8 cellular contexts compared by ENCODE assay signal in genomic region chr3:76570436-76571057, GRCh38.
A peak's percentile ranks its signal among the peaks of the same experiment; 100 is the strongest.
DNase-seq lines count a peak whose midpoint lies in the region; ATAC-seq, FAIRE-seq and TF ChIP-seq lines count a peak whose summit lies in the region.

No MANE protein-coding gene starts in this region.

- H2BK15ac ChIP-seq in H1 (ENCODE audit: low read length) = no peak overlapping the region

- TF ChIP-seq POLR2A in NB4 (IDR thresholded peaks at IDR 0.05; ENCODE audit: extremely low read depth, insufficient read length) = no peak
- no peak for TF ChIP-seq POLR2A in H1 (IDR thresholded peaks at IDR 0.05; ENCODE audit: control extremely low read depth in 1 of 2, low read depth in 2 of 2, low read length in 2 of 2)
- TF ChIP-seq POLR2A in vagina (IDR thresholded peaks at IDR 0.05) = no peak

- no peak overlapping the region for H4K5ac ChIP-seq in H1 (ENCODE audit: insufficient read length, low read depth, low read length)

- H2AFZ ChIP-seq in H1 (ENCODE audit: low read length) = no peak overlapping the region

- H2BK12ac ChIP-seq in H1 (ENCODE audit: low read depth, low read length) = no peak overlapping the region

- no peak overlapping the region for H4K91ac ChIP-seq in H1 (replicated peaks; ENCODE audit: insufficient read length, low read length)

- H3K4me2 ChIP-seq in H1 (ENCODE audit: insufficient read depth in 1 of 2, low read depth in 2 of 2, low read length in 2 of 2) = no peak overlapping the region

- H2AK5ac ChIP-seq in H1 (ENCODE audit: low read depth, low read length) = no peak overlapping the region

- H3K4me3 ChIP-seq in NB4 (ENCODE audit: low read depth, low read length) (no peak overlapping the region), H1 (ENCODE audit: extremely low read depth in 1 of 4, insufficient read depth in 2 of 4, low read depth in 3 of 4, low read length in 4 of 4) (no peak overlapping the region), vagina (no peak overlapping the region)

- H3K9me3 ChIP-seq in H1 (ENCODE audit: insufficient read depth in 2 of 2, low read depth in 1 of 2, low read length in 1 of 2) (no peaks in the 10 kb centered on the region), vagina (no peaks in the 10 kb centered on the region)

- H3K4me1 ChIP-seq in H1 (replicated peaks in 1 of 4; ENCODE audit: control insufficient read depth in 3 of 4, insufficient read depth in 4 of 4, low read length in 3 of 4) (no peaks in the 10 kb centered on the region), vagina (no peaks in the 10 kb centered on the region)

- H3K27me3 ChIP-seq in H1 (replicated peaks in 1 of 4; ENCODE audit: control insufficient read depth in 3 of 4, extremely low read depth in 1 of 4, insufficient read depth in 3 of 4, low read length in 3 of 4) (no peaks in the 10 kb centered on the region), vagina (no peaks in the 10 kb centered on the region)

- no peak overlapping the region for H3K9ac ChIP-seq in H1 (replicated peaks in 1 of 4; ENCODE audit: extremely low read depth in 1 of 4, low read depth in 3 of 4, low read length in 3 of 4)

- POLR2A ChIA-PET in H1 (lab: Charles Lee; ENCODE audit: partially characterized antibody) = no interaction called here

- H3K27ac ChIP-seq in H1 (ENCODE audit: low read depth, low read length) (no peak overlapping the region), vagina (no peak overlapping the region)

- DNase-seq in NCI-H1105 treated with DMSO at 0.1 percent for 48 hours (lab: John Stamatoyannopoulos, UW) (peak; percentile 22), NCI-H1105 (lab: John Stamatoyannopoulos, UW) (no peak), NB4 (ENCODE audit: low read depth) (peak; percentile 13), H1 (ENCODE audit: low read depth in 1 of 2, low spot score in 2 of 2) (no peak), pons (ENCODE audit: low spot score) (peak; percentile 42), vagina (ENCODE audit: extremely low spot score in 2 of 2) (no peak), head of caudate nucleus (no peak)

- TF ChIP-seq CTCF in NB4 (IDR thresholded peaks at IDR 0.05; ENCODE audit: low read depth, low read length) = peak; percentile 43
- TF ChIP-seq CTCF in H1 (IDR thresholded peaks at IDR 0.05; ENCODE audit: control extremely low read depth in 1 of 3, insufficient read depth in 1 of 3, low read depth in 1 of 3, low read length in 3 of 3) = peak in 2 of 3 experiments; percentile 15 to 48; a peak in 2 of 4 replicates
- no peak for TF ChIP-seq CTCF in vagina (IDR thresholded peaks at IDR 0.05)

- WGBS in H1 (ENCODE audit: extremely low coverage in 1 of 2, insufficient coverage in 1 of 2, insufficient read length in 1 of 2, insufficient replicate concordance in 2 of 2, low coverage in 1 of 2, low lambda C conversion rate in 2 of 2, missing lambda C conversion rate in 1 of 2), 2 experiments = 68% methylated on average over 3 of the region's 3 CpGs; no CpG with 5 or more reads in 1 of the 2 experiments

- no peak overlapping the region for H2BK120ac ChIP-seq in H1 (replicated peaks; ENCODE audit: low read depth, low read length)

- no peak overlapping the region for H3K23ac ChIP-seq in H1 (ENCODE audit: insufficient read length)

- H3K4ac ChIP-seq in H1 (replicated peaks; ENCODE audit: insufficient read length, low read depth, low read length) = no peak overlapping the region

- ATAC-seq in HG03025 (IDR thresholded peaks at IDR 0.05; ENCODE audit: low FRiP score, unreplicated experiment) = no peak

- H3K14ac ChIP-seq in H1 (ENCODE audit: insufficient read length) = no peak overlapping the region

- H4K20me1 ChIP-seq in H1 (replicated peaks in 1 of 2; ENCODE audit: control insufficient read depth in 1 of 2, insufficient read depth in 2 of 2, low read length in 2 of 2) = no peaks in the 10 kb centered on the region

- H3K56ac ChIP-seq in H1 (replicated peaks; ENCODE audit: insufficient read length, low read depth, low read length) = no peak overlapping the region

- no peak for TF ChIP-seq EP300 in H1 (IDR thresholded peaks at IDR 0.05; ENCODE audit: borderline replicate concordance in 1 of 2, low read depth in 2 of 2, low read length in 2 of 2)

- no peak overlapping the region for H2BK20ac ChIP-seq in H1 (ENCODE audit: low read length)

- H3K79me2 ChIP-seq in H1 (ENCODE audit: control insufficient read depth in 1 of 2, insufficient read depth in 2 of 2, low read length in 2 of 2) = no peaks in the 10 kb centered on the region

- H3K36me3 ChIP-seq in H1 (ENCODE audit: control insufficient read depth in 2 of 4, insufficient read depth in 4 of 4, low read length in 3 of 4) (no peaks in the 10 kb centered on the region), vagina (no peaks in the 10 kb centered on the region)

- no peak overlapping the region for H2BK5ac ChIP-seq in H1 (ENCODE audit: low read depth, low read length)

- peak; percentile 41 to 55 for TF ChIP-seq RAD21 in H1 (IDR thresholded peaks at IDR 0.05 in 1 of 2, conservative IDR thresholded peaks at IDR 0.05 in 1 of 2; ENCODE audit: low read depth in 2 of 2, low read length in 2 of 2)

- H4K8ac ChIP-seq in H1 (ENCODE audit: extremely low read depth, insufficient read depth, low read length) = no peak overlapping the region

- intact Hi-C loops in vagina (cut with DNase I) (no loop called here), head of caudate nucleus (cut with DNase I) (no loop called here)

- H3K23me2 ChIP-seq in H1 (ENCODE audit: low read depth, low read length) = no peaks in the 10 kb centered on the region

- CTCF ChIA-PET in H1 (lab: Charles Lee; ENCODE audit: partially characterized antibody) = interaction anchor here (0.6 to 2.3 kb wide), 37 partner anchors 10 to 753 kb away, joined by 3 to 15 read pairs (median 4); no protein-coding TSS in a partner anchor

- H3K18ac ChIP-seq in H1 (ENCODE audit: extremely low read depth, low read length) = no peak overlapping the region

- no peaks in the 10 kb centered on the region for H3K79me1 ChIP-seq in H1 (ENCODE audit: low read depth, low read length)

- FAIRE-seq in H1 (lab: Jason Lieb, UNC) = no peak

TF ChIP-seq in H1, 55 proteins besides CTCF, POLR2A, EP300 and RAD21:
- TF ChIP-seq SUZ12 (IDR thresholded peaks at IDR 0.05; ENCODE audit: low read length) = no peak
- no peak for TF ChIP-seq ZNF274 (IDR thresholded peaks at IDR 0.05; ENCODE audit: borderline replicate concordance, extremely low read depth, low read length)
TF ChIP-seq in H1: peak in this region for 0.

Comparison
In these comparisons a context has a peak if more than half of its experiments do, and no peak if none do; other contexts are left out.
1. DNase-seq: peak in NCI-H1105 treated with DMSO at 0.1 percent for 48 hours (single experiment), NB4 (single experiment) and pons (single experiment); none in NCI-H1105 (single experiment), H1 (0 of 2), vagina (0 of 2) and head of caudate nucleus (0 of 42).
2. CTCF ChIP-seq: peak in NB4 (single experiment) and H1 (2 of 3); none in vagina (0 of 3).